Comparison of ENCODE assay signal across 10 cellular contexts in genomic region chr12:54009171-54010052, GRCh38. TPM values are rescaled to one million over a fixed set of nuclear protein-coding genes. Genes with fewer than 3 reads are reported as not detected.
DNase-seq lines count a peak whose midpoint lies in the region; ATAC-seq and TF ChIP-seq lines count a peak whose summit lies in the region.
"Had no signal": no experiment of that assay in that cellular context is flagged by ENCODE, and none has a peak within 500 bp of the region (broad histone marks: within the 10 kb centered on the region; RNA-seq: fewer than 3 reads in every experiment).

No MANE protein-coding gene starts in this region.

- H3K36me3 ChIP-seq in GM23248 (ENCODE audit: low read depth) (no peaks in the 10 kb centered on the region), RWPE2 (ENCODE audit: low read depth) (no peaks in the 10 kb centered on the region)
- H3K36me3 ChIP-seq: uterus had no signal

- H3K4me2 ChIP-seq in GM23248 (ENCODE audit: unreplicated experiment), result peak overlapping the region; percentile 81

- peak overlapping the region; percentile 84 for H3K9ac ChIP-seq in GM23248

- DNase-seq in GM23248, result peak; percentile 87
- no peak for DNase-seq in RWPE2 (ENCODE audit: low spot score)
- DNase-seq in epithelial cell of esophagus (ENCODE audit: low read depth), result peak; percentile 39
- DNase-seq in caudate nucleus (lab: John Stamatoyannopoulos, UW), result no peak
- DNase-seq: MM.1S, uterus had no signal

- TF ChIP-seq CTCF in RWPE2 (IDR thresholded peaks at IDR 0.05; ENCODE audit: poor library complexity, severe bottlenecking) (no peak), epithelial cell of esophagus (IDR thresholded peaks at IDR 0.05; ENCODE audit: insufficient read depth, low read depth, low read length, missing control alignments) (no peak)

- no peaks in the 10 kb centered on the region for H3K9me2 ChIP-seq in GM23248 (ENCODE audit: insufficient read depth)

- H3K27me3 ChIP-seq in GM23248 (replicated peaks; ENCODE audit: insufficient read depth) (no peaks in the 10 kb centered on the region), RWPE2 (ENCODE audit: insufficient read depth, poor library complexity, severe bottlenecking) (peaks cover 93% of the 10 kb centered on the region)

- in situ Hi-C loops in GM23248 (cut with MboI), result no loop called here

- H3K79me2 ChIP-seq in GM23248 (ENCODE audit: insufficient read depth), result peaks cover 48% of the 10 kb centered on the region

- H3K4me1 ChIP-seq in GM23248 (ENCODE audit: insufficient read depth) (peaks cover 32% of the 10 kb centered on the region), RWPE2 (ENCODE audit: insufficient read depth, poor library complexity, severe bottlenecking) (no peaks in the 10 kb centered on the region)
- H3K4me1 ChIP-seq: uterus had no signal

- 9 to 10% methylated on average over 39 to 49 of the region's 51 CpGs for WGBS in GM23248 (ENCODE audit: low coverage in 1 of 2, low lambda C conversion rate in 2 of 2, missing lambda C conversion rate in 2 of 2), 2 experiments

- H4K20me1 ChIP-seq in GM23248 (ENCODE audit: insufficient read depth), result no peaks in the 10 kb centered on the region

- ATAC-seq in RWPE2 (ENCODE audit: low read depth) (peak; percentile 48), HG03039 (IDR thresholded peaks at IDR 0.05; ENCODE audit: unreplicated experiment) (no peak), HG03378 (IDR thresholded peaks at IDR 0.05; ENCODE audit: unreplicated experiment) (no peak)

- H3F3A ChIP-seq in GM23248 (ENCODE audit: insufficient read depth), result peaks cover 23% of the 10 kb centered on the region

- no peaks in the 10 kb centered on the region for H3K9me3 ChIP-seq in GM23248 (ENCODE audit: low read depth)
- no peaks in the 10 kb centered on the region for H3K9me3 ChIP-seq in RWPE2 (ENCODE audit: severe bottlenecking)
- H3K9me3 ChIP-seq: uterus had no signal

- H2AFZ ChIP-seq in GM23248, result peak overlapping the region; percentile 76

- H3K4me3 ChIP-seq in GM23248, result peak overlapping the region; percentile 91
- H3K4me3 ChIP-seq in RWPE2 (ENCODE audit: severe bottlenecking), result peak overlapping the region; percentile 25
- H3K4me3 ChIP-seq in epithelial cell of esophagus (ENCODE audit: low read length), result no peak overlapping the region
- H3K4me3 ChIP-seq in skin epidermis, result peak overlapping the region; percentile 20 to 41 (median 32)

- H3K27ac ChIP-seq in GM23248 (peak overlapping the region; percentile 73), RWPE2 (ENCODE audit: poor library complexity, severe bottlenecking) (no peak overlapping the region), skin epidermis (peak overlapping the region in 11 of 21 experiments; percentile 37 to 98 (median 70)), caudate nucleus (ENCODE audit: low read depth, low read length) (no peak overlapping the region)

RNA-seq across cellular contexts. Expression of gene HOXC8, which starts 0.6 kb away (rescaled TPM):
- 3.8 and 11.3 TPM in 2 replicates for total RNA-seq in GM23248 (2014; rRNA removed; shearing (Covaris generic))
- 16.7 and 20.8 TPM in 2 replicates for polyA plus RNA-seq in GM23248 (2016; fragmentation: Nextera tagmentation; extraction: Ambion mirVana)
- total RNA-seq: mucosa of gallbladder had no signal

RNA-seq across cellular contexts. Expression of gene HOXC9, which starts 9.5 kb away (rescaled TPM):
- total RNA-seq in GM23248 (2014; rRNA removed; shearing (Covaris generic)), result 2.5 and 3.7 TPM in 2 replicates
- polyA plus RNA-seq in GM23248 (2016; fragmentation: Nextera tagmentation; extraction: Ambion mirVana), result 5.5 and 6.0 TPM in 2 replicates
- total RNA-seq: mucosa of gallbladder had no signal

RNA-seq across cellular contexts. Expression of gene HOXC6, which starts 18.8 kb away (rescaled TPM):
- total RNA-seq in GM23248 (2014; rRNA removed; shearing (Covaris generic)), result 3.6 and 4.9 TPM in 2 replicates
- polyA plus RNA-seq in GM23248 (2016; fragmentation: Nextera tagmentation; extraction: Ambion mirVana), result 19.9 and 20.5 TPM in 2 replicates

RNA-seq across cellular contexts. Expression of gene HOXC5, which starts 23.4 kb away (rescaled TPM):
- total RNA-seq in GM23248 (2014; rRNA removed; shearing (Covaris generic)), result 1.1 and 1.8 TPM in 2 replicates
- 0.65 and 1.3 TPM in 2 replicates for polyA plus RNA-seq in GM23248 (2016; fragmentation: Nextera tagmentation; extraction: Ambion mirVana)
- total RNA-seq: mucosa of gallbladder had no signal

RNA-seq across cellular contexts. Expression of gene HOXC10, which starts 24.5 kb away (rescaled TPM):
- not detected in 2 replicates for total RNA-seq in GM23248 (2014; rRNA removed; shearing (Covaris generic))
- polyA plus RNA-seq in GM23248 (2016; fragmentation: Nextera tagmentation; extraction: Ambion mirVana), result not detected in 2 replicates
- total RNA-seq: mucosa of gallbladder had no signal

Comparison
In these comparisons a context has a peak if more than half of its experiments do, and no peak if none do; other contexts are left out.
1. DNase-seq: peak in GM23248 (single experiment) and epithelial cell of esophagus (single experiment); none in RWPE2 (single experiment) and caudate nucleus (0 of 61).
2. H3K27ac ChIP-seq: peak in GM23248 (single experiment) and skin epidermis (11 of 21); none in RWPE2 (single experiment) and caudate nucleus (single experiment).